ENCODE assay signal across 25 cellular contexts in genomic region chr4:46878641-46879040, GRCh38. TPM values are rescaled to one million over a fixed set of nuclear protein-coding genes. Genes with fewer than 3 reads are reported as not detected.
A peak's percentile ranks its signal among the peaks of the same experiment; 100 is the strongest.
DNase-seq lines count a peak whose midpoint lies in the region; ATAC-seq and TF ChIP-seq lines count a peak whose summit lies in the region.
"Had no signal": no experiment of that assay in that cellular context is flagged by ENCODE, and none has a peak within 500 bp of the region (broad histone marks: within the 10 kb centered on the region; RNA-seq: fewer than 3 reads in every experiment).

No MANE protein-coding gene starts in this region.

- no peaks in the 10 kb centered on the region for H3K79me2 ChIP-seq in hepatocyte

- CTCF ChIA-PET in MCF 10A (lab: Yijun Ruan, JAX), result no interaction called here

- no TSS peak for BruUV-seq in MCF 10A (replicated peaks; lab: Mats Ljungman, UMichigan)

- H4K20me1 ChIP-seq in hepatocyte (ENCODE audit: insufficient read depth, poor library complexity, severe bottlenecking), result no peaks in the 10 kb centered on the region

- H3K9me2 ChIP-seq in hepatocyte (replicated peaks; ENCODE audit: insufficient read depth), result no peaks in the 10 kb centered on the region
- H3K9me2 ChIP-seq: SK-N-SH had no signal

- DNase-seq in MCF 10A (ENCODE audit: unreplicated experiment) (peak; percentile 9), breast epithelium (ENCODE audit: low spot score in 2 of 2) (no peak), NCI-H226 (peak; percentile 77), foreskin keratinocyte (peak in 1 of 2 donors; percentile 15), hepatocyte (ENCODE audit: low spot score) (no peak), NCI-H2171 treated with DMSO at 0.1 percent for 48 hours (lab: John Stamatoyannopoulos, UW) (no peak), right cardiac atrium (no peak)
- no peak for DNase-seq in NK-92 treated with Interleukin-12 subunit alpha and Interleukin-12 subunit beta, amount 100 ng/mL, for 24 hours (lab: John Stamatoyannopoulos, UW)
- DNase-seq: 8988T; CD8-positive, alpha-beta memory T cell; DMS53; EL; H9; HFFc6; KBM-7; NCI-H1417 treated with DMSO at 0.1 percent for 48 hours; NCI-H1930; NCI-H524 treated with DMSO at 0.1 percent for 48 hours; PC-9; SHP77 treated with DMSO at 0.1 percent for 48 hours; SK-N-SH; T-helper 2 cell had no signal

- intact Hi-C loops in MCF 10A (cut with micrococcal nuclease) (no loop called here), breast epithelium (cut with DNase I; ENCODE audit: low total_unique reads) (no loop called here), right cardiac atrium (cut with DNase I) (no loop called here)

- TF ChIP-seq POLR2A in breast epithelium (IDR thresholded peaks at IDR 0.05), result no peak

- H3K27me3 ChIP-seq in breast epithelium, result no peaks in the 10 kb centered on the region
- H3K27me3 ChIP-seq in foreskin keratinocyte, result no peaks in the 10 kb centered on the region
- H3K27me3 ChIP-seq in hepatocyte, result no peaks in the 10 kb centered on the region
- H3K27me3 ChIP-seq in right cardiac atrium (ENCODE audit: control insufficient read depth, insufficient read depth), result no peaks in the 10 kb centered on the region

- H3K27ac ChIP-seq in breast epithelium, result no peak overlapping the region
- no peak overlapping the region for H3K27ac ChIP-seq in foreskin keratinocyte
- H3K27ac ChIP-seq in hepatocyte, result no peak overlapping the region
- no peak overlapping the region for H3K27ac ChIP-seq in right cardiac atrium (ENCODE audit: low read length)
- H3K27ac ChIP-seq: C4-2B, PC-9, RWPE1 had no signal

- H3K27me3 Mint-ChIP-seq in MCF 10A (ENCODE audit: insufficient read depth, unreplicated experiment), result no peaks in the 10 kb centered on the region

- H3K4me1 ChIP-seq in breast epithelium, result no peaks in the 10 kb centered on the region
- H3K4me1 ChIP-seq in foreskin keratinocyte, result no peaks in the 10 kb centered on the region
- H3K4me1 ChIP-seq in hepatocyte (ENCODE audit: insufficient read depth), result no peaks in the 10 kb centered on the region
- H3K4me1 ChIP-seq in right cardiac atrium (ENCODE audit: control insufficient read depth, insufficient read depth, low read length), result no peaks in the 10 kb centered on the region

- no peak overlapping the region for H2AFZ ChIP-seq in hepatocyte
- H2AFZ ChIP-seq: PC-9 had no signal

- ATAC-seq in foreskin keratinocyte (peak; percentile 44), right cardiac atrium (no peak)
- ATAC-seq: HepG2 had no signal

- H3K4me3 ChIP-seq in breast epithelium, result no peak overlapping the region
- H3K4me3 ChIP-seq in hepatocyte, result no peak overlapping the region
- H3K4me3 ChIP-seq in right cardiac atrium (ENCODE audit: low read length), result no peak overlapping the region
- H3K4me3 ChIP-seq: PC-9 had no signal

- peaks cover 6% of the 10 kb centered on the region for H3K9me3 Mint-ChIP-seq in MCF 10A (ENCODE audit: unreplicated experiment)
- H3K9me3 Mint-ChIP-seq: H9 had no signal

- H3K36me3 ChIP-seq in breast epithelium (no peaks in the 10 kb centered on the region), hepatocyte (replicated peaks; ENCODE audit: insufficient read depth, low read depth) (no peaks in the 10 kb centered on the region)

- TF ChIP-seq CTCF in MCF 10A (IDR thresholded peaks at IDR 0.05; ENCODE audit: unreplicated experiment) (no peak), breast epithelium (IDR thresholded peaks at IDR 0.05) (no peak), foreskin keratinocyte (conservative IDR thresholded peaks at IDR 0.05) (no peak), hepatocyte (IDR thresholded peaks at IDR 0.05; ENCODE audit: poor library complexity) (no peak)

- WGBS in hepatocyte (ENCODE audit: low lambda C conversion rate, missing lambda C conversion rate), result 85% methylated on average over 3 of the region's 3 CpGs
- 78% methylated on average over 3 of the region's 3 CpGs for WGBS in right cardiac atrium

- H3K4me3 Mint-ChIP-seq in MCF 10A (ENCODE audit: unreplicated experiment), result no peak overlapping the region
- H3K4me3 Mint-ChIP-seq: CD8-positive, alpha-beta memory T cell; H9; HFFc6 had no signal

- H3K36me3 Mint-ChIP-seq in MCF 10A (ENCODE audit: insufficient read depth, unreplicated experiment), result peaks cover 5% of the 10 kb centered on the region
- H3K36me3 Mint-ChIP-seq: CD8-positive, alpha-beta memory T cell had no signal

- no peaks in the 10 kb centered on the region for H3K9me3 ChIP-seq in breast epithelium
- no peaks in the 10 kb centered on the region for H3K9me3 ChIP-seq in hepatocyte (ENCODE audit: low read depth)
- no peaks in the 10 kb centered on the region for H3K9me3 ChIP-seq in right cardiac atrium (ENCODE audit: control insufficient read depth, low read length)
- H3K9me3 ChIP-seq: SK-N-SH had no signal

- no peak overlapping the region for H3K27ac Mint-ChIP-seq in MCF 10A (ENCODE audit: low read depth, unreplicated experiment)
- H3K27ac Mint-ChIP-seq: CD8-positive, alpha-beta memory T cell; H9; HFFc6 had no signal

- no peaks in the 10 kb centered on the region for H3K4me1 Mint-ChIP-seq in MCF 10A (ENCODE audit: insufficient read depth, unreplicated experiment)
- H3K4me1 Mint-ChIP-seq: CD8-positive, alpha-beta memory T cell; H9 had no signal

- POLR2A ChIA-PET in MCF 10A (lab: Yijun Ruan, JAX), result no interaction called here

- no peak overlapping the region for H3K4me2 ChIP-seq in hepatocyte
- H3K4me2 ChIP-seq: PC-9, SK-N-SH had no signal

RNA-seq across cellular contexts. Expression of gene COX7B2, which starts 30.4 kb away (rescaled TPM):
- total RNA-seq in MCF 10A (2022), result not detected in 2 replicates
- total RNA-seq in breast epithelium, result not detected
- not detected in 2 replicates for total RNA-seq in foreskin keratinocyte
- not detected in 2 replicates for polyA plus RNA-seq in foreskin keratinocyte
- total RNA-seq in hepatocyte, result not detected in 2 replicates
- not detected in 2 replicates for polyA plus RNA-seq in hepatocyte
- total RNA-seq in right cardiac atrium, result not detected
- not detected for polyA plus RNA-seq in right cardiac atrium
- total RNA-seq: CD8-positive, alpha-beta memory T cell; H9; HepG2; HFFc6 had no signal
- polyA plus RNA-seq: CD8-positive, alpha-beta memory T cell; HepG2; SK-N-SH had no signal

Comparison
In these comparisons a context has a peak if more than half of its experiments do, and no peak if none do; other contexts are left out.
1. DNase-seq: peak in MCF 10A (single experiment) and NCI-H226 (single experiment); none in breast epithelium (0 of 2), NK-92 treated with Interleukin-12 subunit alpha and Interleukin-12 subunit beta, amount 100 ng/mL, for 24 hours (single experiment), hepatocyte (single experiment), NCI-H2171 treated with DMSO at 0.1 percent for 48 hours (single experiment) and right cardiac atrium (0 of 3).